ENCODE assay signal across 16 cellular contexts in the genomic region with DNA sequence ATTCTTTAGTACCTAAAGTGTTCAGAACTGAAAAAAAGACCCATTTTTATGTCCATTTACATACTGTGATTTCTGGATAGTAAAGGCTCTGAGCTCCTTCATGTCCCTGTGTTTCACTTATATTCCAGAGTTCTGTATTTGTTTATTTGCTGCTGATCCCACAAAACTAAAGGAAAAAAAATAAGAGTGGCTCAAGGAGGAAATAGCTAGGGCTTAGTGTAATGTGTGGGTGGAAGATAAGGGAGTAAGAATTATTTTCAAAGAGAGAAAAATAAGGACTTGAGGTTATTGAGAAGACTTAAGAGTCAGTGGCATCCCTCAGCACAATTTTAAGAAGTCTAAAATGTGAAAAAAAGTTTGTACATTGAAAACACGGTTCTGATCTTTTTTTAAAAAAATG. TPM values are rescaled to one million over a fixed set of nuclear protein-coding genes. Genes with fewer than 3 reads are reported as not detected.
DNase-seq lines count a peak whose midpoint lies in the region; ATAC-seq and TF ChIP-seq lines count a peak whose summit lies in the region.
"Had no signal": no experiment of that assay in that cellular context is flagged by ENCODE, and none has a peak within 500 bp of the region (broad histone marks: within the 10 kb centered on the region; RNA-seq: fewer than 3 reads in every experiment).

No MANE protein-coding gene starts in this region.

- ATAC-seq in foreskin keratinocyte (no peak), GM18502 (IDR thresholded peaks at IDR 0.05; ENCODE audit: poor library complexity, unreplicated experiment) (no peak)
- ATAC-seq in activated CD8-positive, alpha-beta T cell treated with anti-CD3 and anti-CD28 coated beads, Interleukin-2, amount 10 ng/mL, durations not matched to agents 7 days and 5 days, result no peak
- ATAC-seq: A549, K562 had no signal

- H2BK12ac ChIP-seq in H9 (ENCODE audit: insufficient read length, low read depth, low read length), result no peak overlapping the region
- H2BK12ac ChIP-seq in mesenchymal stem cell (ENCODE audit: low read length in 2 of 2), result no peak overlapping the region

- H3K9me3 Mint-ChIP-seq in H9 (peaks cover 3 to 4% of the 10 kb centered on the region in 2 experiments; a peak in 2 of 5 replicates), neural progenitor cell (peaks cover 2% of the 10 kb centered on the region)
- H3K9me3 Mint-ChIP-seq in activated CD8-positive, alpha-beta T cell treated with anti-CD3 and anti-CD28 coated beads, Interleukin-2, amount 10 ng/mL, durations not matched to agents 7 days and 5 days (ENCODE audit: insufficient read depth), result no peaks in the 10 kb centered on the region

- H3K36me3 Mint-ChIP-seq in H9 (ENCODE audit: insufficient read depth in 1 of 3, low read depth in 3 of 3) (peaks cover 4 to 12% (median 11%) of the 10 kb centered on the region in 3 experiments; a peak in 6 of 7 replicates), neural progenitor cell (no peaks in the 10 kb centered on the region)
- H3K36me3 Mint-ChIP-seq in activated CD8-positive, alpha-beta T cell treated with anti-CD3 and anti-CD28 coated beads, Interleukin-2, amount 10 ng/mL, durations not matched to agents 7 days and 5 days (ENCODE audit: low read depth), result no peaks in the 10 kb centered on the region
- H3K36me3 Mint-ChIP-seq: CD14-positive monocyte had no signal

- H4K91ac ChIP-seq in H9 (ENCODE audit: insufficient read length, low read depth, low read length), result no peak overlapping the region
- H4K91ac ChIP-seq in mesenchymal stem cell (ENCODE audit: low read length), result no peak overlapping the region

- H3K9me3 ChIP-seq in H9 (ENCODE audit: control insufficient read depth, low read depth, low read length) (no peaks in the 10 kb centered on the region), neural progenitor cell (ENCODE audit: low read depth) (no peaks in the 10 kb centered on the region), mesenchymal stem cell (ENCODE audit: control insufficient read depth, low read length) (no peaks in the 10 kb centered on the region)
- H3K9me3 ChIP-seq: A549, Caco-2 had no signal

- WGBS in H9 (ENCODE audit: extremely low coverage, insufficient read length, low lambda C conversion rate), result no CpG with 5 or more reads among the region's 1 CpG
- WGBS in mesenchymal stem cell, result 91% methylated on average over 1 of the region's 1 CpG

- no peak overlapping the region for H3K4me3 ChIP-seq in neural progenitor cell
- H3K4me3 ChIP-seq in mesenchymal stem cell (ENCODE audit: insufficient read depth in 1 of 2, low read depth in 1 of 2, low read length in 2 of 2), result no peak overlapping the region
- H3K4me3 ChIP-seq: A549, K562 had no signal

- H4K5ac ChIP-seq in H9 (ENCODE audit: insufficient read length, low read depth, low read length), result no peak overlapping the region

- H3T11ph ChIP-seq in H9 (ENCODE audit: low read length), result no peak overlapping the region

- POLR2A ChIA-PET in activated CD8-positive, alpha-beta T cell treated with anti-CD3 and anti-CD28 coated beads, Interleukin-2, amount 10 ng/mL, durations not matched to agents 7 days and 5 days (lab: Charles Lee), result no interaction called here

- peaks cover 4% of the 10 kb centered on the region for H3F3A ChIP-seq in neural progenitor cell (ENCODE audit: low read depth)

- H2AFZ ChIP-seq in H9 (ENCODE audit: low read length), result no peak overlapping the region
- H2AFZ ChIP-seq in neural progenitor cell (replicated peaks), result no peak overlapping the region
- no peak overlapping the region for H2AFZ ChIP-seq in mesenchymal stem cell (ENCODE audit: low read depth, low read length)

- no peak overlapping the region for H3K4me2 ChIP-seq in H9 (ENCODE audit: insufficient read depth, insufficient read length, low read length)
- H3K4me2 ChIP-seq in neural progenitor cell, result no peak overlapping the region
- H3K4me2 ChIP-seq in mesenchymal stem cell (ENCODE audit: low read length, poor library complexity, severe bottlenecking), result no peak overlapping the region
- H3K4me2 ChIP-seq: A549 had no signal

- H3K4me1 ChIP-seq in H9 (ENCODE audit: insufficient read depth, low read length) (peaks cover 10% of the 10 kb centered on the region), foreskin keratinocyte (peaks cover 10% of the 10 kb centered on the region), neural progenitor cell (peaks cover 6% of the 10 kb centered on the region), mesenchymal stem cell (ENCODE audit: control insufficient read depth, insufficient read depth, low read depth, low read length) (no peaks in the 10 kb centered on the region)
- H3K4me1 ChIP-seq: A549, Caco-2 had no signal

- H2BK5ac ChIP-seq in H9 (ENCODE audit: insufficient read length, low read length) (no peak overlapping the region), mesenchymal stem cell (ENCODE audit: low read depth, low read length, poor library complexity, severe bottlenecking) (no peak overlapping the region)

- TF ChIP-seq CTCF in H9 (conservative IDR thresholded peaks at IDR 0.05) (no peak), foreskin keratinocyte (conservative IDR thresholded peaks at IDR 0.05) (no peak), neural progenitor cell (IDR thresholded peaks at IDR 0.05) (no peak)

- H3K4me3 Mint-ChIP-seq in H9, result no peak overlapping the region
- H3K4me3 Mint-ChIP-seq in neural progenitor cell, result no peak overlapping the region
- H3K4me3 Mint-ChIP-seq in activated CD8-positive, alpha-beta T cell treated with anti-CD3 and anti-CD28 coated beads, Interleukin-2, amount 10 ng/mL, durations not matched to agents 7 days and 5 days, result no peak overlapping the region
- H3K4me3 Mint-ChIP-seq: CD14-positive monocyte had no signal

- no peak overlapping the region for H2BK15ac ChIP-seq in H9 (ENCODE audit: low read depth, low read length)
- H2BK15ac ChIP-seq in mesenchymal stem cell (ENCODE audit: low read depth, poor library complexity, severe bottlenecking), result no peak overlapping the region

- H3K36me3 ChIP-seq in neural progenitor cell (no peaks in the 10 kb centered on the region), mesenchymal stem cell (ENCODE audit: control insufficient read depth in 1 of 2, insufficient read depth in 2 of 2, low read depth in 1 of 2, low read length in 2 of 2) (no peaks in the 10 kb centered on the region)

- H3K27me3 Mint-ChIP-seq in H9 (ENCODE audit: low read depth) (no peaks in the 10 kb centered on the region), neural progenitor cell (ENCODE audit: insufficient read depth, low read depth) (no peaks in the 10 kb centered on the region)
- H3K27me3 Mint-ChIP-seq in activated CD8-positive, alpha-beta T cell treated with anti-CD3 and anti-CD28 coated beads, Interleukin-2, amount 10 ng/mL, durations not matched to agents 7 days and 5 days (ENCODE audit: low read depth), result peaks cover 5% of the 10 kb centered on the region

- H3K4ac ChIP-seq in H9 (ENCODE audit: low read depth, low read length) (no peak overlapping the region), mesenchymal stem cell (ENCODE audit: low read depth in 1 of 2, low read length in 2 of 2) (no peak overlapping the region)

- H3K18ac ChIP-seq in H9 (ENCODE audit: insufficient read length, low read depth, low read length) (no peak overlapping the region), mesenchymal stem cell (ENCODE audit: low read depth in 1 of 2, low read length in 2 of 2) (no peak overlapping the region)

- H3K56ac ChIP-seq in H9 (ENCODE audit: insufficient read length, low read depth, low read length), result no peak overlapping the region

- H3K4me1 Mint-ChIP-seq in H9 (peaks cover 5 to 13% of the 10 kb centered on the region in 2 experiments; a peak in 3 of 4 replicates), neural progenitor cell (peaks cover 3% of the 10 kb centered on the region)
- no peaks in the 10 kb centered on the region for H3K4me1 Mint-ChIP-seq in activated CD8-positive, alpha-beta T cell treated with anti-CD3 and anti-CD28 coated beads, Interleukin-2, amount 10 ng/mL, durations not matched to agents 7 days and 5 days (ENCODE audit: low read depth)
- H3K4me1 Mint-ChIP-seq: CD14-positive monocyte had no signal

- H4K8ac ChIP-seq in H9 (replicated peaks; ENCODE audit: insufficient read length, low read depth, low read length) (no peak overlapping the region), mesenchymal stem cell (ENCODE audit: low read length) (no peak overlapping the region)

- H3K27ac ChIP-seq in H9 (ENCODE audit: insufficient read length, low read depth, low read length) (no peak overlapping the region), foreskin keratinocyte (peak overlapping the region; percentile 4), neural progenitor cell (no peak overlapping the region), mesenchymal stem cell (ENCODE audit: low read length, poor library complexity, severe bottlenecking) (no peak overlapping the region)
- H3K27ac ChIP-seq: A549 had no signal

- H3K27me3 ChIP-seq in H9 (ENCODE audit: insufficient read depth, low read length) (no peaks in the 10 kb centered on the region), foreskin keratinocyte (no peaks in the 10 kb centered on the region), neural progenitor cell (no peaks in the 10 kb centered on the region), mesenchymal stem cell (ENCODE audit: control insufficient read depth in 1 of 2, insufficient read depth in 1 of 2, low read length in 2 of 2) (peaks cover 0 to 7% of the 10 kb centered on the region in 2 experiments)

- CTCF ChIA-PET in activated CD8-positive, alpha-beta T cell treated with anti-CD3 and anti-CD28 coated beads, Interleukin-2, amount 10 ng/mL, durations not matched to agents 7 days and 5 days (lab: Charles Lee), result no interaction called here

- H3K79me1 ChIP-seq in H9 (ENCODE audit: insufficient read depth, low read depth, low read length, poor library complexity, severe bottlenecking) (no peaks in the 10 kb centered on the region), mesenchymal stem cell (replicated peaks; ENCODE audit: low read length, poor library complexity, severe bottlenecking) (no peaks in the 10 kb centered on the region)

- H2BK120ac ChIP-seq in H9 (ENCODE audit: low read depth, low read length, poor library complexity, severe bottlenecking) (no peak overlapping the region), mesenchymal stem cell (ENCODE audit: low read depth, low read length) (no peak overlapping the region)

- H3K14ac ChIP-seq in H9 (ENCODE audit: insufficient read depth, low read length) (no peak overlapping the region), mesenchymal stem cell (ENCODE audit: low read length in 2 of 2) (no peak overlapping the region)

- H3K23me2 ChIP-seq in H9 (ENCODE audit: insufficient read length, low read depth, low read length, poor library complexity, severe bottlenecking), result no peaks in the 10 kb centered on the region

- no peak overlapping the region for H2BK20ac ChIP-seq in H9 (ENCODE audit: low read depth, low read length, poor library complexity, severe bottlenecking)

- DNase-seq in H9, result no peak
- DNase-seq in astrocyte of the hippocampus (ENCODE audit: low read depth, low spot score), result peak; percentile 23
- DNase-seq in foreskin keratinocyte, result no peak
- peak; percentile 35 for DNase-seq in renal cortical epithelial cell (ENCODE audit: low read depth)
- no peak for DNase-seq in neural progenitor cell (ENCODE audit: low spot score)
- no peak for DNase-seq in activated CD8-positive, alpha-beta T cell treated with anti-CD3 and anti-CD28 coated beads, Interleukin-2, amount 10 ng/mL, durations not matched to agents 7 days and 5 days
- DNase-seq in mesenchymal stem cell, result no peak
- DNase-seq: Caco-2; NCI-H146; NCI-H2081 treated with DMSO at 0.1 percent for 48 hours; NCI-H526 treated with DMSO at 0.1 percent for 48 hours; NK-92 treated with Interleukin-12 subunit alpha and Interleukin-12 subunit beta, amount 100 ng/mL, for 24 hours had no signal

- H4K20me1 ChIP-seq in H9 (ENCODE audit: control insufficient read depth, insufficient read depth, insufficient read length) (no peaks in the 10 kb centered on the region), neural progenitor cell (ENCODE audit: low read depth) (no peaks in the 10 kb centered on the region)

- H2AK5ac ChIP-seq in H9 (ENCODE audit: insufficient read length, low read length) (no peak overlapping the region), mesenchymal stem cell (ENCODE audit: low read length, severe bottlenecking) (no peak overlapping the region)

- H3K27ac Mint-ChIP-seq in H9 (peak overlapping the region; percentile 2 to 85 (median 44); a peak in 4 of 7 replicates), neural progenitor cell (no peak overlapping the region)
- no peak overlapping the region for H3K27ac Mint-ChIP-seq in activated CD8-positive, alpha-beta T cell treated with anti-CD3 and anti-CD28 coated beads, Interleukin-2, amount 10 ng/mL, durations not matched to agents 7 days and 5 days
- H3K27ac Mint-ChIP-seq: CD14-positive monocyte had no signal

- H3K23ac ChIP-seq in H9 (ENCODE audit: insufficient read length, low read depth, low read length) (no peak overlapping the region), mesenchymal stem cell (ENCODE audit: low read length in 2 of 2) (no peak overlapping the region)

- H3K9ac ChIP-seq in H9 (ENCODE audit: extremely low read depth, insufficient read length, low read length), result no peak overlapping the region
- no peak overlapping the region for H3K9ac ChIP-seq in neural progenitor cell
- no peak overlapping the region for H3K9ac ChIP-seq in mesenchymal stem cell (ENCODE audit: low read length)

- H3K79me2 ChIP-seq in H9 (ENCODE audit: insufficient read depth, low read length) (no peaks in the 10 kb centered on the region; the same call in 1 of the 2 replicates), neural progenitor cell (ENCODE audit: low read depth) (no peaks in the 10 kb centered on the region)

RNA-seq across cellular contexts. Expression of a gene that starts 46.0 kb away (rescaled TPM):
- 21.3 and 21.8 TPM in 2 replicates for total RNA-seq in H9 (2021)
- total RNA-seq in foreskin keratinocyte, result 0.25 and 0.37 TPM in 2 replicates
- polyA plus RNA-seq in foreskin keratinocyte, result 0.17 and 0.24 TPM in 2 replicates
- 1.0 and 2.4 TPM in 2 replicates for total RNA-seq in renal cortical epithelial cell
- 1.8 TPM in 2 replicates for total RNA-seq in neural progenitor cell (ENCODE audit: low replicate concordance)
- not detected for total RNA-seq in activated CD8-positive, alpha-beta T cell treated with anti-CD3 and anti-CD28 coated beads, Interleukin-2, amount 10 ng/mL, durations not matched to agents 7 days and 5 days
- 0.03 TPM for polyA plus RNA-seq in mesenchymal stem cell (2013, experiment 1 of 2)
- 0.07 TPM for polyA plus RNA-seq in mesenchymal stem cell (2013, experiment 2 of 2)
- total RNA-seq: Caco-2, K562 had no signal
- polyA plus RNA-seq: CD14-positive monocyte, K562 had no signal

Comparison
In these comparisons a context has a peak if more than half of its experiments do, and no peak if none do; other contexts are left out.
1. DNase-seq: peak in astrocyte of the hippocampus (single experiment) and renal cortical epithelial cell (single experiment); none in H9 (single experiment), foreskin keratinocyte (0 of 2), neural progenitor cell (single experiment), activated CD8-positive, alpha-beta T cell treated with anti-CD3 and anti-CD28 coated beads, Interleukin-2, amount 10 ng/mL, durations not matched to agents 7 days and 5 days (single experiment) and mesenchymal stem cell (single experiment).
2. H3K27ac Mint-ChIP-seq: peak in H9 (3 of 3); none in neural progenitor cell (single experiment) and activated CD8-positive, alpha-beta T cell treated with anti-CD3 and anti-CD28 coated beads, Interleukin-2, amount 10 ng/mL, durations not matched to agents 7 days and 5 days (single experiment).